In the genomic region with DNA sequence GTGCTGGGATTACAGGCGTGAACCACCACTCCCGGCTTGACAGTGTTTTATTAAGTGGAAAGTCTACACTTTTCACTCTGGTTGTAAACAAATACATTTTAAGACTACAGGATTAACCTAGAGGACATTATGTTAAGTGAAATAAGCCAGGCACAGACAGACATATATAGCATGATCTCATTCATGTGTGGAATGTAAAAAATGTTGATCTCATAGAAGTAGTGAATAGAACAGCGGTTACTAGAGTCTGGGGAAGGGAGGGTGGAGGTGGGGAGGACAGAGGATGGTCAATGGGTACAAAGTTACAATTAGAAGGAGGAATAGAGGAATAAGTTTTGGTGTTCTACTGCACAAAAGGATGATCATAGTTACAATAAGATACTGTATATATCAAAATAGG, we compare ENCODE assay signal across 1 cellular context.
TF ChIP-seq lines count a peak whose summit lies in the region.

No MANE protein-coding gene starts in this region.

TF ChIP-seq in WTC11, 78 proteins besides CTCF, POLR2A, EP300 and RAD21 (continued from another document):
- TF ChIP-seq, protein P1, sequence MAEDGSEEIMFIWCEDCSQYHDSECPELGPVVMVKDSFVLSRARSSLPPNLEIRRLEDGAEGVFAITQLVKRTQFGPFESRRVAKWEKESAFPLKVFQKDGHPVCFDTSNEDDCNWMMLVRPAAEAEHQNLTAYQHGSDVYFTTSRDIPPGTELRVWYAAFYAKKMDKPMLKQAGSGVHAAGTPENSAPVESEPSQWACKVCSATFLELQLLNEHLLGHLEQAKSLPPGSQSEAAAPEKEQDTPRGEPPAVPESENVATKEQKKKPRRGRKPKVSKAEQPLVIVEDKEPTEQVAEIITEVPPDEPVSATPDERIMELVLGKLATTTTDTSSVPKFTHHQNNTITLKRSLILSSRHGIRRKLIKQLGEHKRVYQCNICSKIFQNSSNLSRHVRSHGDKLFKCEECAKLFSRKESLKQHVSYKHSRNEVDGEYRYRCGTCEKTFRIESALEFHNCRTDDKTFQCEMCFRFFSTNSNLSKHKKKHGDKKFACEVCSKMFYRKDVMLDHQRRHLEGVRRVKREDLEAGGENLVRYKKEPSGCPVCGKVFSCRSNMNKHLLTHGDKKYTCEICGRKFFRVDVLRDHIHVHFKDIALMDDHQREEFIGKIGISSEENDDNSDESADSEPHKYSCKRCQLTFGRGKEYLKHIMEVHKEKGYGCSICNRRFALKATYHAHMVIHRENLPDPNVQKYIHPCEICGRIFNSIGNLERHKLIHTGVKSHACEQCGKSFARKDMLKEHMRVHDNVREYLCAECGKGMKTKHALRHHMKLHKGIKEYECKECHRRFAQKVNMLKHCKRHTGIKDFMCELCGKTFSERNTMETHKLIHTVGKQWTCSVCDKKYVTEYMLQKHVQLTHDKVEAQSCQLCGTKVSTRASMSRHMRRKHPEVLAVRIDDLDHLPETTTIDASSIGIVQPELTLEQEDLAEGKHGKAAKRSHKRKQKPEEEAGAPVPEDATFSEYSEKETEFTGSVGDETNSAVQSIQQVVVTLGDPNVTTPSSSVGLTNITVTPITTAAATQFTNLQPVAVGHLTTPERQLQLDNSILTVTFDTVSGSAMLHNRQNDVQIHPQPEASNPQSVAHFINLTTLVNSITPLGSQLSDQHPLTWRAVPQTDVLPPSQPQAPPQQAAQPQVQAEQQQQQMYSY (CRISPR knock-in tag; IDR thresholded peaks at IDR 0.05), result no peak
- TF ChIP-seq, protein P2, sequence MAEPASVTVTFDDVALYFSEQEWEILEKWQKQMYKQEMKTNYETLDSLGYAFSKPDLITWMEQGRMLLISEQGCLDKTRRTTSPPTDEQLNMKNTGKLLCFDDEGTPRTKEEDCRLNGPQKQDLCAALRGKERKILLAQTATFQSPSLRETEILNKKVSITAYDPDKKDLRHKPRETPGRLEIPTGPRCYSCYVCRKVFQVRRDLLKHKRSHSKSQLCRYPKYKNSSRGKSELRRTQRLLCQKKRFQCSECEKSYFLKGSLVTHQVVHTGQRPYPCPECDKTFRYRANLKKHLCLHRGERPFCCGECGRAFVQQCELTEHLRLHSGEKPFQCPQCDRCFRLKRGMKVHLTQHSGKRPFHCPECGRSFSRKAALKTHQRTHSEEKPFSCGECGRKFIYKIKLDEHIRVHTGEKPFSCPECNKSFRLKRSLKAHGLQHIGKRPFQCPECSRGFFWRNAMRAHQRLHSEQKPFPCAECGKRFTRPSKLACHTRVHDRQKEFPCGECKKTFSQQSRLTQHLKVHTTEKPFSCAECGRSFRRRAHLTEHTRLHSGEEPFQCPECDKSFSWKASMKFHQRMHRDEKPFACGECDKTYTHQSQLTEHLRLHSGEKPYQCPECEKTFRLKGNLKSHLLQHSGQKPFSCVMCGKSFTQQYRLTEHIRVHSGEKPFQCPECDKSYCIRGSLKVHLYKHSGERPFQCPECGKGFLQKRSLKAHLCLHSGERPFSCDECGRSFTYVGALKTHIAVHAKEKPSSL (CRISPR knock-in tag; conservative IDR thresholded peaks at IDR 0.05), result no peak
- TF ChIP-seq, protein P3, sequence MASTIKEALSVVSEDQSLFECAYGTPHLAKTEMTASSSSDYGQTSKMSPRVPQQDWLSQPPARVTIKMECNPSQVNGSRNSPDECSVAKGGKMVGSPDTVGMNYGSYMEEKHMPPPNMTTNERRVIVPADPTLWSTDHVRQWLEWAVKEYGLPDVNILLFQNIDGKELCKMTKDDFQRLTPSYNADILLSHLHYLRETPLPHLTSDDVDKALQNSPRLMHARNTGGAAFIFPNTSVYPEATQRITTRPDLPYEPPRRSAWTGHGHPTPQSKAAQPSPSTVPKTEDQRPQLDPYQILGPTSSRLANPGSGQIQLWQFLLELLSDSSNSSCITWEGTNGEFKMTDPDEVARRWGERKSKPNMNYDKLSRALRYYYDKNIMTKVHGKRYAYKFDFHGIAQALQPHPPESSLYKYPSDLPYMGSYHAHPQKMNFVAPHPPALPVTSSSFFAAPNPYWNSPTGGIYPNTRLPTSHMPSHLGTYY (CRISPR knock-in tag; IDR thresholded peaks at IDR 0.05), result no peak
